In the genomic region with DNA sequence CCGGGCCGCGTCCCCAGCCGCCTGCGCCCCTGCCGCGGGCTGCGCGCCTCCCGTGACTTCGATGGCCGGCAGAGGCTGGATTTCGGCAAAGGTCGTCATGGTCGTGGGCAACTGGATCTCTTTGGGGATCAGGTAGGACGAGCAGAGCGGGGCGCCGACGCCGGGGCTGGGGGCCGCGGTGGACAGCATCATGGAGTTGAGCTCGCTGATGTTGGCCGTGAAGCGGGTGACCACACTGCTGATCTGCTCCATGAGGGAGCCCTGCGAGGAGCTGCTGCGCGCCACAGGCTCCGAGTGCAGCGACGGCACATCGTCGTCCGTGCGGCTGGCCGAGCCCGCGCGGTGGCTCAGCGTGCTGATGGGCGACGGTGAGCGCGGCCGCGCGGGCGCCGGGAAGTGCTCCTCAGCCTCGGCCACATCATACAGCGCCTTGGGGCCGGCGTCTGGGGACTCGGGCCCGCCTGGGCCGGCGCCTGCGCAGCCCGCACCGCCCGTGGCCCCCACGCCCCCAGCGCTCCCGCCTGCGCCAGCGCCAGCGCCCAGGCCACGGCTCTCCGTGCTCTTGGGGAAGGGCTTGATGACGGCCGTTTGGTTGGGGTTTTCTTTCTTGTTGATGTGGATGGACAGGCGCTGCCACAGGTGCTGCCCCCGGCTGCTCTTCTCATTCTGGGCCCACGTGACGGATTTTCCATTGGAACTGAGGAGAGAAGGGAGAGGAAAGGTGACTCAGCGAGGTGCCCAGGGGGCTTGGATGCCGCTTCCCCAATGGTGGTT, we compare ENCODE assay signal across 8 cellular contexts.
DNase-seq lines count a peak whose midpoint lies in the region; ATAC-seq lines count a peak whose summit lies in the region.

No MANE protein-coding gene starts in this region.

- peak overlapping the region in 1 of 2 donors; percentile 26 for H3K4me3 ChIP-seq in CD4-positive, alpha-beta memory T cell (ENCODE audit: low read length in 2 of 2)
- H3K4me3 ChIP-seq in iPS-18c (ENCODE audit: insufficient read depth, low read depth, low read length) = peak overlapping the region; percentile 36

- DNase-seq in CD4-positive, alpha-beta memory T cell = peak in 2 of 5 donors; percentile 7 to 13
- DNase-seq in stimulated activated CD4-positive, alpha-beta T cell treated with anti-CD3 and anti-CD28 coated beads, Interleukin-1b, Interleukin-23, amount 100 ng/mL, for 48 hours = peak; percentile 16
- DNase-seq in RPMI8226 (no peak), NOMO-1 treated with DMSO at 0.1 percent for 48 hours (lab: John Stamatoyannopoulos, UW; ENCODE audit: unreplicated experiment) (no peak)

- H3K4me1 Mint-ChIP-seq in CD4-positive, alpha-beta memory T cell = peaks cover 7 to 16% (median 12%) of the 10 kb centered on the region in 4 donors
- H3K4me1 Mint-ChIP-seq in activated naive CD8-positive, alpha-beta T cell (ENCODE audit: low read depth) = peaks cover 10% of the 10 kb centered on the region

- intact Hi-C loops in CD4-positive, alpha-beta memory T cell (cut with micrococcal nuclease) = no loop called here

- no peaks in the 10 kb centered on the region for H3K36me3 ChIP-seq in CD4-positive, alpha-beta memory T cell (ENCODE audit: insufficient read depth, low read length)

- no peak overlapping the region for H3K27ac ChIP-seq in CD4-positive, alpha-beta memory T cell (ENCODE audit: low read depth, low read length)

- H3K4me1 ChIP-seq in CD4-positive, alpha-beta memory T cell (ENCODE audit: insufficient read depth, low read length) = peaks cover 12% of the 10 kb centered on the region

- H3K27me3 ChIP-seq in CD4-positive, alpha-beta memory T cell (ENCODE audit: insufficient read depth, low read length) = peaks cover 32% of the 10 kb centered on the region

- peaks cover 36 to 40% of the 10 kb centered on the region in 2 donors for H3K27me3 Mint-ChIP-seq in CD4-positive, alpha-beta memory T cell
- peaks cover 38% of the 10 kb centered on the region for H3K27me3 Mint-ChIP-seq in activated naive CD8-positive, alpha-beta T cell

- no peaks in the 10 kb centered on the region for H3K36me3 Mint-ChIP-seq in CD4-positive, alpha-beta memory T cell
- H3K36me3 Mint-ChIP-seq in activated naive CD8-positive, alpha-beta T cell = no peaks in the 10 kb centered on the region

- no peaks in the 10 kb centered on the region for H3K9me3 Mint-ChIP-seq in CD4-positive, alpha-beta memory T cell
- H3K9me3 Mint-ChIP-seq in activated naive CD8-positive, alpha-beta T cell (ENCODE audit: low read depth) = no peaks in the 10 kb centered on the region

- peak overlapping the region; percentile 73 to 82 (median 78) for H3K4me3 Mint-ChIP-seq in CD4-positive, alpha-beta memory T cell
- peak overlapping the region; percentile 80 for H3K4me3 Mint-ChIP-seq in activated naive CD8-positive, alpha-beta T cell

- CTCF ChIA-PET in CD4-positive, alpha-beta memory T cell (lab: Charles Lee; ENCODE audit: partially characterized antibody) = no interaction called here

- ATAC-seq in HG02610 (IDR thresholded peaks at IDR 0.05; ENCODE audit: unreplicated experiment) (peak; percentile 72), GM18861 (IDR thresholded peaks at IDR 0.05; ENCODE audit: unreplicated experiment) (no peak)

- POLR2A ChIA-PET in CD4-positive, alpha-beta memory T cell (lab: Charles Lee; ENCODE audit: partially characterized antibody) = no interaction called here

- H3K27ac Mint-ChIP-seq in CD4-positive, alpha-beta memory T cell = no peak overlapping the region
- H3K27ac Mint-ChIP-seq in activated naive CD8-positive, alpha-beta T cell = no peak overlapping the region

- no peaks in the 10 kb centered on the region for H3K9me3 ChIP-seq in CD4-positive, alpha-beta memory T cell (ENCODE audit: control insufficient read depth in 1 of 2, low read length in 2 of 2)
- no peaks in the 10 kb centered on the region for H3K9me3 ChIP-seq in iPS-18c (ENCODE audit: control insufficient read depth, insufficient read depth, low read length)
